In genomic region chr9:98709968-98710965, GRCh38 we compare ENCODE assay signal across 11 cellular contexts. TPM values are rescaled to one million over a fixed set of nuclear protein-coding genes. Genes with fewer than 3 reads are reported as not detected.
A peak's percentile ranks its signal among the peaks of the same experiment; 100 is the strongest.
DNase-seq lines count a peak whose midpoint lies in the region; ATAC-seq and TF ChIP-seq lines count a peak whose summit lies in the region.
"Had no signal": no experiment of that assay in that cellular context is flagged by ENCODE, and none has a peak within 500 bp of the region (broad histone marks: within the 10 kb centered on the region; RNA-seq: fewer than 3 reads in every experiment).

No MANE protein-coding gene starts in this region.

- H3K9me2 ChIP-seq in GM23338 (ENCODE audit: insufficient read depth), result no peaks in the 10 kb centered on the region

- peak; percentile 71 for DNase-seq in GM23338 (ENCODE audit: low spot score)
- DNase-seq in NCI-H69 (lab: John Stamatoyannopoulos, UW), result peak; percentile 48
- no peak for DNase-seq in dorsolateral prefrontal cortex
- DNase-seq in activated CD8-positive, alpha-beta memory T cell treated with anti-CD3 and anti-CD28 coated beads, Interleukin-2, amount 10 ng/mL, durations not matched to agents 7 days and 5 days, result no peak
- DNase-seq in superior temporal gyrus (ENCODE audit: extremely low spot score), result no peak
- no peak for DNase-seq in activated T-helper 2 cell treated with anti-CD3 and anti-CD28 coated beads, Interferon-gamma antibody, Interleukin-2, Interleukin-4, amounts not matched to agents 10 μg/mL and 5 μg/mL and 100 μg/mL, durations not matched to agents 14 hours and 24 hours and 36 hours (ENCODE audit: low spot score)
- DNase-seq: activated CD4-positive, alpha-beta memory T cell treated with anti-CD3 and anti-CD28 coated beads, Interleukin-2, amount 10 ng/mL, durations not matched to agents 7 days and 5 days; NCI-H748 treated with DMSO at 0.1 percent for 48 hours; ovary had no signal

- H3K36me3 ChIP-seq in GM23338 (ENCODE audit: insufficient read depth), result no peaks in the 10 kb centered on the region
- H3K36me3 ChIP-seq: ovary had no signal

- H3K4me1 Mint-ChIP-seq in GM23338, result peaks cover 7% of the 10 kb centered on the region
- peaks cover 9% of the 10 kb centered on the region for H3K4me1 Mint-ChIP-seq in nephron
- H3K4me1 Mint-ChIP-seq in activated CD8-positive, alpha-beta memory T cell treated with anti-CD3 and anti-CD28 coated beads, Interleukin-2, amount 10 ng/mL, durations not matched to agents 7 days and 5 days, result peaks cover 5% of the 10 kb centered on the region
- no peaks in the 10 kb centered on the region for H3K4me1 Mint-ChIP-seq in activated T-helper 2 cell treated with anti-CD3 and anti-CD28 coated beads, Interferon-gamma antibody, Interleukin-2, Interleukin-4, amounts not matched to agents 10 μg/mL and 5 μg/mL and 100 μg/mL, durations not matched to agents 14 hours and 24 hours and 36 hours (ENCODE audit: low read depth)

- H3K4me3 Mint-ChIP-seq in GM23338, result peak overlapping the region; percentile 64
- H3K4me3 Mint-ChIP-seq in nephron, result peak overlapping the region; percentile 59 to 68 (median 66)
- H3K4me3 Mint-ChIP-seq in activated CD8-positive, alpha-beta memory T cell treated with anti-CD3 and anti-CD28 coated beads, Interleukin-2, amount 10 ng/mL, durations not matched to agents 7 days and 5 days, result no peak overlapping the region
- H3K4me3 Mint-ChIP-seq in activated T-helper 2 cell treated with anti-CD3 and anti-CD28 coated beads, Interferon-gamma antibody, Interleukin-2, Interleukin-4, amounts not matched to agents 10 μg/mL and 5 μg/mL and 100 μg/mL, durations not matched to agents 14 hours and 24 hours and 36 hours (ENCODE audit: low read depth), result no peak overlapping the region
- H3K4me3 Mint-ChIP-seq: activated CD4-positive, alpha-beta memory T cell treated with anti-CD3 and anti-CD28 coated beads, Interleukin-2, amount 10 ng/mL, durations not matched to agents 7 days and 5 days had no signal

- peak overlapping the region; percentile 82 for H3K4me2 ChIP-seq in GM23338

- H4K20me1 ChIP-seq in GM23338 (replicated peaks; ENCODE audit: insufficient read depth), result peaks cover 7% of the 10 kb centered on the region

- no peaks in the 10 kb centered on the region for H3F3A ChIP-seq in GM23338 (replicated peaks; ENCODE audit: low read depth)

- H3K36me3 Mint-ChIP-seq in GM23338 (ENCODE audit: low read depth), result no peaks in the 10 kb centered on the region
- no peaks in the 10 kb centered on the region for H3K36me3 Mint-ChIP-seq in nephron (ENCODE audit: low read depth)
- no peaks in the 10 kb centered on the region for H3K36me3 Mint-ChIP-seq in activated CD8-positive, alpha-beta memory T cell treated with anti-CD3 and anti-CD28 coated beads, Interleukin-2, amount 10 ng/mL, durations not matched to agents 7 days and 5 days
- H3K36me3 Mint-ChIP-seq in activated T-helper 2 cell treated with anti-CD3 and anti-CD28 coated beads, Interferon-gamma antibody, Interleukin-2, Interleukin-4, amounts not matched to agents 10 μg/mL and 5 μg/mL and 100 μg/mL, durations not matched to agents 14 hours and 24 hours and 36 hours (ENCODE audit: low read depth), result no peaks in the 10 kb centered on the region

- TF ChIP-seq CTCF in GM23338 (conservative IDR thresholded peaks at IDR 0.05; ENCODE audit: low read depth in 2 of 2) (no peak), dorsolateral prefrontal cortex (IDR thresholded peaks at IDR 0.05 in 54 of 56, conservative IDR thresholded peaks at IDR 0.05 in 2 of 56; ENCODE audit: low read depth in 1 of 56, partially characterized antibody in 56 of 56) (no peak), nephron (IDR thresholded peaks at IDR 0.05; ENCODE audit: unreplicated experiment in 3 of 3) (no peak)

- H3K27me3 Mint-ChIP-seq in GM23338 (ENCODE audit: insufficient read depth, low read depth, poor library complexity) (peaks cover 60% of the 10 kb centered on the region), nephron (ENCODE audit: low read depth) (peaks cover 88% of the 10 kb centered on the region)
- peaks cover 70% of the 10 kb centered on the region for H3K27me3 Mint-ChIP-seq in activated CD8-positive, alpha-beta memory T cell treated with anti-CD3 and anti-CD28 coated beads, Interleukin-2, amount 10 ng/mL, durations not matched to agents 7 days and 5 days
- peaks cover 44% of the 10 kb centered on the region for H3K27me3 Mint-ChIP-seq in activated T-helper 2 cell treated with anti-CD3 and anti-CD28 coated beads, Interferon-gamma antibody, Interleukin-2, Interleukin-4, amounts not matched to agents 10 μg/mL and 5 μg/mL and 100 μg/mL, durations not matched to agents 14 hours and 24 hours and 36 hours (ENCODE audit: low read depth)

- H3K4me1 ChIP-seq in GM23338 (ENCODE audit: insufficient read depth), result peaks cover 5% of the 10 kb centered on the region; the same call in 1 of the 2 replicates

- H3K27ac ChIP-seq in GM23338 (ENCODE audit: low read depth) (no peak overlapping the region), dorsolateral prefrontal cortex (peak overlapping the region in 33 of 59 donors; percentile 46 to 95 (median 83))
- H3K27ac ChIP-seq: ovary had no signal

- H3K27me3 ChIP-seq in GM23338 (ENCODE audit: insufficient read depth) (peaks cover 67% of the 10 kb centered on the region), dorsolateral prefrontal cortex (peaks cover 0 to 61% (median 22%) of the 10 kb centered on the region in 45 donors)
- H3K27me3 ChIP-seq: ovary had no signal

- ATAC-seq in GM23338 (no peak), HG03432 (IDR thresholded peaks at IDR 0.05; ENCODE audit: unreplicated experiment) (no peak)
- ATAC-seq in activated CD8-positive, alpha-beta memory T cell treated with anti-CD3 and anti-CD28 coated beads, Interleukin-2, amount 10 ng/mL, durations not matched to agents 7 days and 5 days, result no peak

- H2AFZ ChIP-seq in GM23338, result no peak overlapping the region

- H3K79me2 ChIP-seq in GM23338 (replicated peaks; ENCODE audit: insufficient read depth), result no peaks in the 10 kb centered on the region

- H3K4me3 ChIP-seq in GM23338, result peak overlapping the region; percentile 55
- peak overlapping the region in 19 of 59 donors; percentile 37 to 72 (median 57) for H3K4me3 ChIP-seq in dorsolateral prefrontal cortex
- H3K4me3 ChIP-seq: ovary had no signal

- intact Hi-C loops in dorsolateral prefrontal cortex (cut with DNase I), result loop anchor here (5.0 to 10.0 kb wide), 2 partner anchors 65 to 393 kb away; no protein-coding TSS in a partner anchor
- intact Hi-C loops in activated T-helper 2 cell treated with anti-CD3 and anti-CD28 coated beads, Interferon-gamma antibody, Interleukin-2, Interleukin-4, amounts not matched to agents 10 μg/mL and 5 μg/mL and 100 μg/mL, durations not matched to agents 14 hours and 24 hours and 36 hours (cut with micrococcal nuclease), result loop anchor here (10.0 kb wide), 1 partner anchor 235 kb away; the partner anchor contains the start of gene COL15A1

- H3K9me3 Mint-ChIP-seq in GM23338, result no peaks in the 10 kb centered on the region
- H3K9me3 Mint-ChIP-seq in nephron, result no peaks in the 10 kb centered on the region
- H3K9me3 Mint-ChIP-seq in activated CD8-positive, alpha-beta memory T cell treated with anti-CD3 and anti-CD28 coated beads, Interleukin-2, amount 10 ng/mL, durations not matched to agents 7 days and 5 days (ENCODE audit: low read depth), result no peaks in the 10 kb centered on the region
- H3K9me3 Mint-ChIP-seq in activated T-helper 2 cell treated with anti-CD3 and anti-CD28 coated beads, Interferon-gamma antibody, Interleukin-2, Interleukin-4, amounts not matched to agents 10 μg/mL and 5 μg/mL and 100 μg/mL, durations not matched to agents 14 hours and 24 hours and 36 hours, result no peaks in the 10 kb centered on the region
- H3K9me3 Mint-ChIP-seq: activated CD4-positive, alpha-beta memory T cell treated with anti-CD3 and anti-CD28 coated beads, Interleukin-2, amount 10 ng/mL, durations not matched to agents 7 days and 5 days had no signal

- CTCF ChIA-PET in activated CD8-positive, alpha-beta memory T cell treated with anti-CD3 and anti-CD28 coated beads, Interleukin-2, amount 10 ng/mL, durations not matched to agents 7 days and 5 days (lab: Charles Lee), result no interaction called here

- H3K27ac Mint-ChIP-seq in GM23338, result no peak overlapping the region
- no peak overlapping the region for H3K27ac Mint-ChIP-seq in nephron
- H3K27ac Mint-ChIP-seq in activated CD8-positive, alpha-beta memory T cell treated with anti-CD3 and anti-CD28 coated beads, Interleukin-2, amount 10 ng/mL, durations not matched to agents 7 days and 5 days, result no peak overlapping the region
- no peak overlapping the region for H3K27ac Mint-ChIP-seq in activated T-helper 2 cell treated with anti-CD3 and anti-CD28 coated beads, Interferon-gamma antibody, Interleukin-2, Interleukin-4, amounts not matched to agents 10 μg/mL and 5 μg/mL and 100 μg/mL, durations not matched to agents 14 hours and 24 hours and 36 hours
- H3K27ac Mint-ChIP-seq: activated CD4-positive, alpha-beta memory T cell treated with anti-CD3 and anti-CD28 coated beads, Interleukin-2, amount 10 ng/mL, durations not matched to agents 7 days and 5 days had no signal

RNA-seq across cellular contexts. Expression of gene GABBR2, which starts 1.5 kb away (rescaled TPM):
- 0.50 and 1.3 TPM in 2 replicates for total RNA-seq in GM23338 (2014; rRNA removed; shearing (Covaris generic))
- polyA plus RNA-seq in GM23338 (2016; fragmentation: Nextera tagmentation; extraction: Ambion mirVana), result 0.49 and 0.89 TPM in 2 replicates
- total RNA-seq in dorsolateral prefrontal cortex, result 100 to 1,000 TPM in 111 of 120 experiments, 10 to 100 TPM in 9; 42.8 to 228 (median 154) TPM
- total RNA-seq in activated CD8-positive, alpha-beta memory T cell treated with anti-CD3 and anti-CD28 coated beads, Interleukin-2, amount 10 ng/mL, durations not matched to agents 7 days and 5 days, result not detected
- total RNA-seq in activated T-helper 2 cell treated with anti-CD3 and anti-CD28 coated beads, Interferon-gamma antibody, Interleukin-2, Interleukin-4, amounts not matched to agents 10 μg/mL and 5 μg/mL and 100 μg/mL, durations not matched to agents 14 hours and 24 hours and 36 hours, result not detected in 2 replicates
- total RNA-seq: activated CD4-positive, alpha-beta memory T cell treated with anti-CD3 and anti-CD28 coated beads, Interleukin-2, amount 10 ng/mL, durations not matched to agents 7 days and 5 days had no signal

Comparison
In these comparisons a context has a peak if more than half of its experiments do, and no peak if none do; other contexts are left out.
1. DNase-seq: peak in GM23338 (single experiment) and NCI-H69 (single experiment); none in dorsolateral prefrontal cortex (0 of 10), activated CD8-positive, alpha-beta memory T cell treated with anti-CD3 and anti-CD28 coated beads, Interleukin-2, amount 10 ng/mL, durations not matched to agents 7 days and 5 days (single experiment), superior temporal gyrus (single experiment) and activated T-helper 2 cell treated with anti-CD3 and anti-CD28 coated beads, Interferon-gamma antibody, Interleukin-2, Interleukin-4, amounts not matched to agents 10 μg/mL and 5 μg/mL and 100 μg/mL, durations not matched to agents 14 hours and 24 hours and 36 hours (single experiment).
2. H3K4me3 Mint-ChIP-seq: peak in GM23338 (single experiment) and nephron (3 of 3); none in activated CD8-positive, alpha-beta memory T cell treated with anti-CD3 and anti-CD28 coated beads, Interleukin-2, amount 10 ng/mL, durations not matched to agents 7 days and 5 days (single experiment) and activated T-helper 2 cell treated with anti-CD3 and anti-CD28 coated beads, Interferon-gamma antibody, Interleukin-2, Interleukin-4, amounts not matched to agents 10 μg/mL and 5 μg/mL and 100 μg/mL, durations not matched to agents 14 hours and 24 hours and 36 hours (single experiment).
3. RNA of gene GABBR2, which starts 1.5 kb away (total RNA-seq): 42.8 to 228 TPM in dorsolateral prefrontal cortex; 0.50 to 1.3 TPM in GM23338, not detected in activated CD8-positive, alpha-beta memory T cell treated with anti-CD3 and anti-CD28 coated beads, Interleukin-2, amount 10 ng/mL, durations not matched to agents 7 days and 5 days and not detected in activated T-helper 2 cell treated with anti-CD3 and anti-CD28 coated beads, Interferon-gamma antibody, Interleukin-2, Interleukin-4, amounts not matched to agents 10 μg/mL and 5 μg/mL and 100 μg/mL, durations not matched to agents 14 hours and 24 hours and 36 hours; every median in the first group is over 10 times any median in the second.